In genomic region chr18:58962331-58962730, GRCh38 we compare ENCODE assay signal across 16 cellular contexts.
DNase-seq lines count a peak whose midpoint lies in the region; ATAC-seq and TF ChIP-seq lines count a peak whose summit lies in the region.
"Had no signal": no experiment of that assay in that cellular context is flagged by ENCODE, and none has a peak within 500 bp of the region (broad histone marks: within the 10 kb centered on the region; RNA-seq: fewer than 3 reads in every experiment).

No MANE protein-coding gene starts in this region.

- peaks cover 44% of the 10 kb centered on the region for H3K4me1 Mint-ChIP-seq in memory B cell
- peaks cover 61% of the 10 kb centered on the region for H3K4me1 Mint-ChIP-seq in stimulated activated memory B cell treated with anti-CD40 and anti-IgM and Interleukin-4, amounts not matched to agents 10 μg/mL and 1 μg/mL and 100 μg/mL, for 72 hours

- H3K4me2 ChIP-seq in DOHH2 (ENCODE audit: low read length), result peak overlapping the region; percentile 82
- H3K4me2 ChIP-seq: A549; BLaER1 treated with 17β-estradiol and CSF1 and Interleukin-3, amounts not matched to agents 10 nM and 100 nM had no signal

- peaks cover 38% of the 10 kb centered on the region for H3K79me2 ChIP-seq in DOHH2 (ENCODE audit: control insufficient read depth, low read length)

- H3K4me3 Mint-ChIP-seq in memory B cell, result peak overlapping the region; percentile 5
- no peak overlapping the region for H3K4me3 Mint-ChIP-seq in stimulated activated memory B cell treated with anti-CD40 and anti-IgM and Interleukin-4, amounts not matched to agents 10 μg/mL and 1 μg/mL and 100 μg/mL, for 72 hours
- H3K4me3 Mint-ChIP-seq: CD8-positive, alpha-beta memory T cell had no signal

- DNase-seq in NCI-H82 (lab: John Stamatoyannopoulos, UW) (peak; percentile 68), memory B cell (ENCODE audit: low spot score in 2 of 2) (no peak), NOMO-1 treated with dmso at 0.1 percent for 144 hours (lab: John Stamatoyannopoulos, UW; ENCODE audit: unreplicated experiment) (no peak), NCI-H748 (lab: John Stamatoyannopoulos, UW; ENCODE audit: unreplicated experiment) (no peak)
- DNase-seq: CD8-positive, alpha-beta memory T cell; DMS79; NCI-H1417; NCI-H187; NCI-H2107; SJCRH30 had no signal

- no peak overlapping the region for H3K4me3 ChIP-seq in DOHH2 (ENCODE audit: low read length)
- H3K4me3 ChIP-seq: A549; BLaER1 treated with 17β-estradiol and CSF1 and Interleukin-3, amounts not matched to agents 10 nM and 100 nM; K562; SJCRH30 had no signal

- H3F3A ChIP-seq in DOHH2 (ENCODE audit: control insufficient read depth, insufficient read depth), result peaks cover 53% of the 10 kb centered on the region

- peak overlapping the region; percentile 99 for H3K27ac ChIP-seq in DOHH2 (ENCODE audit: low read depth, low read length)
- H3K27ac ChIP-seq: A549; BLaER1 treated with 17β-estradiol and CSF1 and Interleukin-3, amounts not matched to agents 10 nM and 100 nM; SJCRH30 had no signal

- TF ChIP-seq CTCF in DOHH2 (IDR thresholded peaks at IDR 0.05; ENCODE audit: low read depth, low read length, poor library complexity, severe bottlenecking), result no peak

- H3K36me3 ChIP-seq in DOHH2 (ENCODE audit: control insufficient read depth, low read length), result peaks cover 58% of the 10 kb centered on the region
- H3K36me3 ChIP-seq: BLaER1 treated with 17β-estradiol and CSF1 and Interleukin-3, amounts not matched to agents 10 nM and 100 nM; SJCRH30 had no signal

- no peaks in the 10 kb centered on the region for H3K27me3 Mint-ChIP-seq in memory B cell
- no peaks in the 10 kb centered on the region for H3K27me3 Mint-ChIP-seq in stimulated activated memory B cell treated with anti-CD40 and anti-IgM and Interleukin-4, amounts not matched to agents 10 μg/mL and 1 μg/mL and 100 μg/mL, for 72 hours

- no peaks in the 10 kb centered on the region for H4K20me1 ChIP-seq in DOHH2 (ENCODE audit: control insufficient read depth, insufficient read depth, low read depth, low read length)
- H4K20me1 ChIP-seq: BLaER1 treated with 17β-estradiol and CSF1 and Interleukin-3, amounts not matched to agents 10 nM and 100 nM had no signal

- H3K9me3 ChIP-seq in DOHH2 (ENCODE audit: control insufficient read depth, insufficient read depth, low read length), result no peaks in the 10 kb centered on the region
- H3K9me3 ChIP-seq: A549; BLaER1 treated with 17β-estradiol and CSF1 and Interleukin-3, amounts not matched to agents 10 nM and 100 nM; SJCRH30 had no signal

- H3K27ac Mint-ChIP-seq in memory B cell, result peak overlapping the region; percentile 84
- H3K27ac Mint-ChIP-seq in stimulated activated memory B cell treated with anti-CD40 and anti-IgM and Interleukin-4, amounts not matched to agents 10 μg/mL and 1 μg/mL and 100 μg/mL, for 72 hours, result peak overlapping the region; percentile 96
- H3K27ac Mint-ChIP-seq: CD8-positive, alpha-beta memory T cell had no signal

- H3K9me2 ChIP-seq in DOHH2 (replicated peaks; ENCODE audit: control insufficient read depth, low read length), result no peaks in the 10 kb centered on the region

- H3K36me3 Mint-ChIP-seq in memory B cell, result peaks cover 14% of the 10 kb centered on the region
- peaks cover 38% of the 10 kb centered on the region for H3K36me3 Mint-ChIP-seq in stimulated activated memory B cell treated with anti-CD40 and anti-IgM and Interleukin-4, amounts not matched to agents 10 μg/mL and 1 μg/mL and 100 μg/mL, for 72 hours

- H3K27me3 ChIP-seq in DOHH2 (ENCODE audit: control insufficient read depth, low read length), result no peaks in the 10 kb centered on the region
- H3K27me3 ChIP-seq: BLaER1 treated with 17β-estradiol and CSF1 and Interleukin-3, amounts not matched to agents 10 nM and 100 nM; SJCRH30 had no signal

- peaks cover 76% of the 10 kb centered on the region for H3K4me1 ChIP-seq in DOHH2 (ENCODE audit: control insufficient read depth, low read length)
- H3K4me1 ChIP-seq: SJCRH30 had no signal

- no peaks in the 10 kb centered on the region for H3K9me3 Mint-ChIP-seq in memory B cell
- no peaks in the 10 kb centered on the region for H3K9me3 Mint-ChIP-seq in stimulated activated memory B cell treated with anti-CD40 and anti-IgM and Interleukin-4, amounts not matched to agents 10 μg/mL and 1 μg/mL and 100 μg/mL, for 72 hours
- H3K9me3 Mint-ChIP-seq: CD8-positive, alpha-beta memory T cell had no signal

- ATAC-seq in memory B cell (ENCODE audit: low read depth) (no peak), HG02798 (IDR thresholded peaks at IDR 0.05; ENCODE audit: poor library complexity, unreplicated experiment) (no peak)
- no peak for ATAC-seq in stimulated activated memory B cell treated with anti-CD40 and anti-IgM and Interleukin-4, amounts not matched to agents 10 μg/mL and 1 μg/mL and 100 μg/mL, for 72 hours
- ATAC-seq: A549, K562 had no signal
